In the genomic region with DNA sequence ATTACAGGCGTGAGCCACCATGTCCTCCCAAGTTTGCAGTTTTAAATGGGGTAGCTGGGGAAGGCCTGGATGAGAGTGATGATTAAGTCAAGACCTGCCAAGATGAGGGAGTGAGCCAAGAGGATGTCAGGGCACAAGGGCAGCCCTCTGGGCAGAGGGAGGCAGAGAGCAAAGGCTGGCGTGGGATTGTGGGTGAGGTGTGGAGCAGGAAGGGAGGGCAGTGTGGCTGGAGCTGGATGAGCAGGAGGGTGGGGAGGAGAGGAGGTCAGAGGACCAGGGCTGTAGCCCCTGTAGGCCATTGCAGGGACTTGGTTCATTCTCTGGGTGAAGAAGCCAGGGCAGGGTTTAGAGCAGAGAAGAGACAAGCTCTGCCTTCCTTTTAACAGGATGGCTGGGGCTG, we compare ENCODE assay signal across 24 cellular contexts.
"Had no signal": no experiment of that assay in that cellular context is flagged by ENCODE, and none has a peak within 500 bp of the region (broad histone marks: within the 10 kb centered on the region; RNA-seq: fewer than 3 reads in every experiment).

No MANE protein-coding gene starts in this region.

- H3K27ac Mint-ChIP-seq: activated B cell treated with CpG ODN at 0.5 μM for 24 hours; activated CD4-positive, alpha-beta memory T cell treated with anti-CD3 and anti-CD28 coated beads for 36 hours; activated CD4-positive, alpha-beta T cell treated with anti-CD3 and anti-CD28 coated beads, Interleukin-2, amount 10 ng/mL, durations not matched to agents 7 days and 5 days; activated naive CD4-positive, alpha-beta T cell treated with anti-CD3 and anti-CD28 coated beads, Interleukin-2, amount 50 U/mL, for 72 hours; activated naive CD8-positive, alpha-beta T cell treated with anti-CD3 and anti-CD28 coated beads, Interleukin-2, amount 50 U/mL, for 24 hours; T-helper 1 cell treated with Interleukin-12 subunit alpha and Interleukin-12 subunit beta and Interleukin-4 antibody, amounts not matched to agents 30 μg/mL and 1 μg/mL, for 36 hours had no signal

- H3K9me3 ChIP-seq: ascending aorta, body of pancreas, Peyer's patch had no signal

- H3K27me3 ChIP-seq: ascending aorta, body of pancreas, Peyer's patch had no signal

- H3K4me1 Mint-ChIP-seq: activated B cell treated with CpG ODN at 0.5 μM for 24 hours; activated CD4-positive, alpha-beta T cell treated with anti-CD3 and anti-CD28 coated beads, Interleukin-2, amount 10 ng/mL, durations not matched to agents 7 days and 5 days; activated naive CD8-positive, alpha-beta T cell treated with anti-CD3 and anti-CD28 coated beads, Interleukin-2, amount 50 U/mL, for 24 hours had no signal

- H3K36me3 Mint-ChIP-seq: activated CD4-positive, alpha-beta memory T cell treated with anti-CD3 and anti-CD28 coated beads for 36 hours; activated naive CD4-positive, alpha-beta T cell treated with anti-CD3 and anti-CD28 coated beads, Interleukin-2, amount 50 U/mL, for 72 hours had no signal

- ATAC-seq: activated naive CD4-positive, alpha-beta T cell treated with anti-CD3 and anti-CD28 coated beads, Interleukin-2, amount 50 U/mL, for 72 hours; activated naive CD8-positive, alpha-beta T cell treated with anti-CD3 and anti-CD28 coated beads, Interleukin-2, amount 50 U/mL, for 24 hours; activated T-cell treated with anti-CD3 and anti-CD28 coated beads, Interleukin-2, amount 50 U/mL, for 4 hours; body of pancreas had no signal

- H3K4me1 ChIP-seq: ascending aorta, body of pancreas, Peyer's patch had no signal

- H3K9me3 Mint-ChIP-seq: activated CD4-positive, alpha-beta memory T cell treated with anti-CD3 and anti-CD28 coated beads for 36 hours; activated CD4-positive, alpha-beta T cell treated with anti-CD3 and anti-CD28 coated beads, Interleukin-2, amount 10 ng/mL, durations not matched to agents 7 days and 5 days; activated naive CD8-positive, alpha-beta T cell treated with anti-CD3 and anti-CD28 coated beads, Interleukin-2, amount 50 U/mL, for 24 hours; activated T-cell treated with anti-CD3 and anti-CD28 coated beads, Interleukin-2, amount 50 U/mL, for 4 hours; T-helper 1 cell treated with Interleukin-12 subunit alpha and Interleukin-12 subunit beta and Interleukin-4 antibody, amounts not matched to agents 30 μg/mL and 1 μg/mL, for 36 hours had no signal

- H3K4me3 Mint-ChIP-seq: activated B cell treated with CpG ODN at 0.5 μM for 24 hours; activated CD4-positive, alpha-beta memory T cell treated with anti-CD3 and anti-CD28 coated beads for 36 hours; activated CD4-positive, alpha-beta T cell treated with anti-CD3 and anti-CD28 coated beads, Interleukin-2, amount 10 ng/mL, durations not matched to agents 7 days and 5 days; activated naive CD8-positive, alpha-beta T cell treated with anti-CD3 and anti-CD28 coated beads, Interleukin-2, amount 50 U/mL, for 24 hours; activated T-cell treated with anti-CD3 and anti-CD28 coated beads, Interleukin-2, amount 50 U/mL, for 4 hours; T-helper 1 cell treated with Interleukin-12 subunit alpha and Interleukin-12 subunit beta and Interleukin-4 antibody, amounts not matched to agents 30 μg/mL and 1 μg/mL, for 36 hours had no signal

- H3K27ac ChIP-seq: ascending aorta, body of pancreas, Peyer's patch had no signal

- DNase-seq: activated B cell treated with CpG ODN at 0.5 μM for 24 hours; activated CD4-positive, alpha-beta memory T cell treated with anti-CD3 and anti-CD28 coated beads for 36 hours; activated CD4-positive, alpha-beta T cell treated with anti-CD3 and anti-CD28 coated beads for 1 hour; activated CD4-positive, alpha-beta T cell treated with anti-CD3 and anti-CD28 coated beads, Interleukin-2, amount 10 ng/mL, durations not matched to agents 7 days and 5 days; activated CD8-positive, alpha-beta memory T cell treated with anti-CD3 and anti-CD28 coated beads for 24 hours; activated effector memory CD4-positive, alpha-beta T cell treated with anti-CD3 and anti-CD28 coated beads, Interleukin-2, amount 50 U/mL, for 16 hours; activated naive CD4-positive, alpha-beta T cell treated with Interleukin-2 at 50 U/mL for 16 hours; activated naive CD8-positive, alpha-beta T cell treated with anti-CD3 and anti-CD28 coated beads, Interleukin-2, amount 50 U/mL, for 24 hours; activated T-cell treated with anti-CD3 and anti-CD28 coated beads, Interleukin-2, amount 50 U/mL, for 4 hours; amniotic stem cell; body of pancreas; central memory CD4-positive, alpha-beta T cell; NCI-H1092 treated with DMSO at 0.1 percent for 48 hours; NCI-H1417 treated with DMSO at 0.1 percent for 48 hours; NCI-H1694; NCI-H2029 treated with DMSO at 0.1 percent for 48 hours; NCI-H446; NCI-H524; Peyer's patch; SHP77 treated with DMSO at 0.1 percent for 48 hours had no signal

- H3K4me3 ChIP-seq: ascending aorta, body of pancreas, Peyer's patch had no signal

- FAIRE-seq: bronchial epithelial cell had no signal

- H3K36me3 ChIP-seq: ascending aorta, Peyer's patch had no signal
